In genomic region chr14:43316427-43316826, GRCh38 we compare ENCODE assay signal across 5 cellular contexts.
"Had no signal": no experiment of that assay in that cellular context is flagged by ENCODE, and none has a peak within 500 bp of the region (broad histone marks: within the 10 kb centered on the region; RNA-seq: fewer than 3 reads in every experiment).

No MANE protein-coding gene starts in this region.

- ATAC-seq: HepG2, K562 had no signal

- DNase-seq: IMR-90 had no signal

- H3K4me3 ChIP-seq: K562 had no signal

- H3K27ac Mint-ChIP-seq: IgD-negative memory B cell had no signal

- H3K27ac ChIP-seq: HL-60 had no signal

- H3K27me3 Mint-ChIP-seq: IgD-negative memory B cell had no signal

- H3K4me1 Mint-ChIP-seq: IgD-negative memory B cell had no signal

- H3K4me3 Mint-ChIP-seq: IgD-negative memory B cell had no signal

- H3K36me3 Mint-ChIP-seq: IgD-negative memory B cell had no signal
